In the genomic region with DNA sequence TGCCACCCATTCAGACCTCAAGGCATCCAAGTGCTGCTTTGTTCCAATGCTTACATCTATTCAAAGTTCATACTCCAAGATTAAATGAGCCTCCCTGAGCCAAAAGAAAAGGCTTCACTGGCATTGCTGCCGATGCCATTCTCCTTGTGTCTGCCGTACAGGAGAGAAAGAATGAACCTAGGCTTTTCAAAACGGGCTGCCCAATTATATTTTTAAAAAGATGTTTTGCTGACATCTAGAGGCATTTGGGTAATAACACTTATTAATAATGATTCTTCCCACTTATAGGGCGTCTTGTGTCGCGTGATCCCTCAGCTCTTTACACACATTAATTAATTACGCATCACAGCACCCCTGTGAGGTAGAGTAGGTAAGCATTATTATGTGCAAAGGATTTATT, we compare ENCODE assay signal across 14 cellular contexts.
DNase-seq lines count a peak whose midpoint lies in the region; ATAC-seq and TF ChIP-seq lines count a peak whose summit lies in the region.
"Had no signal": no experiment of that assay in that cellular context is flagged by ENCODE, and none has a peak within 500 bp of the region (broad histone marks: within the 10 kb centered on the region; RNA-seq: fewer than 3 reads in every experiment).

No MANE protein-coding gene starts in this region.

- CTCF ChIA-PET in RWPE1 (lab: Yijun Ruan, JAX), result interaction anchor here (0.5 to 1.4 kb wide), 5 partner anchors 156 to 724 kb away, joined by 3 to 7 read pairs (median 3); no protein-coding TSS in a partner anchor

- POLR2A ChIA-PET in RWPE1 (lab: Yijun Ruan, JAX; ENCODE audit: low non-redundant PET), result no interaction called here

- no peak overlapping the region for H3K27ac ChIP-seq in RWPE1

- ATAC-seq in GM19035 (IDR thresholded peaks at IDR 0.05; ENCODE audit: unreplicated experiment) (no peak), HG02885 (IDR thresholded peaks at IDR 0.05; ENCODE audit: poor library complexity, unreplicated experiment) (no peak), GM21723 (IDR thresholded peaks at IDR 0.05; ENCODE audit: unreplicated experiment) (no peak)
- no peak for ATAC-seq in activated CD4-positive, CD25-positive, alpha-beta regulatory T cell treated with anti-CD3 and anti-CD28 coated beads, Interleukin-2, amount 50 U/mL, for 24 hours
- ATAC-seq: activated CD8-positive, alpha-beta memory T cell treated with anti-CD3 and anti-CD28 coated beads, Interleukin-2, amount 10 ng/mL, durations not matched to agents 7 days and 5 days had no signal

- peak; percentile 63 for DNase-seq in COLO829 (ENCODE audit: low spot score)
- peak; percentile 54 for DNase-seq in M059J (ENCODE audit: low read depth)
- peak; percentile 36 for DNase-seq in RWPE1 (ENCODE audit: low spot score)
- peak; percentile 15 for DNase-seq in iris pigment epithelial cell (ENCODE audit: low read depth)
- DNase-seq: activated CD8-positive, alpha-beta memory T cell treated with anti-CD3 and anti-CD28 coated beads, Interleukin-2, amount 10 ng/mL, durations not matched to agents 7 days and 5 days; amygdala; CD4-positive, CD25-positive, alpha-beta regulatory T cell; immature natural killer cell; nephron progenitor cell; T1000 had no signal

- TF ChIP-seq CTCF in RWPE1 (conservative IDR thresholded peaks at IDR 0.05; ENCODE audit: low read depth), result no peak
